Comparison of ENCODE assay signal across 22 cellular contexts in genomic region chr17:2863204-2863603, GRCh38.
A peak's percentile ranks its signal among the peaks of the same experiment; 100 is the strongest.
DNase-seq lines count a peak whose midpoint lies in the region; ATAC-seq and TF ChIP-seq lines count a peak whose summit lies in the region.
"Had no signal": no experiment of that assay in that cellular context is flagged by ENCODE, and none has a peak within 500 bp of the region (broad histone marks: within the 10 kb centered on the region; RNA-seq: fewer than 3 reads in every experiment).

No MANE protein-coding gene starts in this region.

- TF ChIP-seq CTCF in WERI-Rb-1 (IDR thresholded peaks at IDR 0.05; ENCODE audit: low read depth, low read length) (no peak), endodermal cell (conservative IDR thresholded peaks at IDR 0.05) (no peak), stomach (IDR thresholded peaks at IDR 0.05) (no peak)

- H3K36me3 Mint-ChIP-seq in endodermal cell (ENCODE audit: low read depth) = peaks cover 10% of the 10 kb centered on the region
- no peaks in the 10 kb centered on the region for H3K36me3 Mint-ChIP-seq in T-helper 2 cell treated with Interferon-gamma antibody and Interleukin-4, amounts not matched to agents 5 μg/mL and 100 μg/mL, for 36 hours (ENCODE audit: low read depth)
- H3K36me3 Mint-ChIP-seq in activated CD4-positive, alpha-beta T cell treated with anti-CD3 and anti-CD28 coated beads for 36 hours (ENCODE audit: low read depth) = peaks cover 3% of the 10 kb centered on the region

- H3K9me3 ChIP-seq in WERI-Rb-1 (ENCODE audit: severe bottlenecking) = no peaks in the 10 kb centered on the region
- H3K9me3 ChIP-seq in endodermal cell (ENCODE audit: control insufficient read depth, low read length) = no peaks in the 10 kb centered on the region
- H3K9me3 ChIP-seq in stomach = no peaks in the 10 kb centered on the region
- H3K9me3 ChIP-seq: BE2C, Peyer's patch, SJSA1 had no signal

- intact Hi-C loops in left ventricle myocardium superior (cut with micrococcal nuclease) = no loop called here
- intact Hi-C loops in stomach (cut with DNase I; ENCODE audit: low total_unique reads) = no loop called here
- intact Hi-C loops in activated CD4-positive, alpha-beta T cell treated with anti-CD3 and anti-CD28 coated beads for 36 hours (cut with DNase I, micrococcal nuclease) = no loop called here

- no peaks in the 10 kb centered on the region for H3K27me3 Mint-ChIP-seq in endodermal cell (ENCODE audit: insufficient read depth)
- H3K27me3 Mint-ChIP-seq in T-helper 2 cell treated with Interferon-gamma antibody and Interleukin-4, amounts not matched to agents 5 μg/mL and 100 μg/mL, for 36 hours (ENCODE audit: low read depth) = peaks cover 3% of the 10 kb centered on the region
- H3K27me3 Mint-ChIP-seq in activated CD4-positive, alpha-beta T cell treated with anti-CD3 and anti-CD28 coated beads for 36 hours = no peaks in the 10 kb centered on the region
- H3K27me3 Mint-ChIP-seq: CD4-positive, CD25-positive, alpha-beta regulatory T cell had no signal

- H3K4me3 ChIP-seq in WERI-Rb-1 (ENCODE audit: low read depth, low read length) (no peak overlapping the region), endodermal cell (ENCODE audit: low read length) (no peak overlapping the region), stomach (no peak overlapping the region)
- H3K4me3 ChIP-seq: Peyer's patch, SJSA1 had no signal

- TF ChIP-seq EP300 in stomach (IDR thresholded peaks at IDR 0.05) = no peak

- 97 to 100% methylated on average over 2 to 4 of the region's 4 CpGs for WGBS in endodermal cell (ENCODE audit: insufficient coverage in 1 of 2, insufficient read length in 1 of 2), 2 experiments
- WGBS in stomach, 5 donors = 47 to 65% (median 49%) methylated on average over 2 to 4 of the region's 4 CpGs

- H3K4me3 Mint-ChIP-seq in endodermal cell = no peak overlapping the region
- H3K4me3 Mint-ChIP-seq in T-helper 2 cell treated with Interferon-gamma antibody and Interleukin-4, amounts not matched to agents 5 μg/mL and 100 μg/mL, for 36 hours = no peak overlapping the region
- H3K4me3 Mint-ChIP-seq in activated CD4-positive, alpha-beta T cell treated with anti-CD3 and anti-CD28 coated beads for 36 hours = no peak overlapping the region
- H3K4me3 Mint-ChIP-seq: CD4-positive, CD25-positive, alpha-beta regulatory T cell; H9; HFFc6 had no signal

- no peak overlapping the region for H3K9ac ChIP-seq in endodermal cell (ENCODE audit: extremely low read depth, low read length, poor library complexity, severe bottlenecking)

- no peak for DNase-seq in WERI-Rb-1
- DNase-seq in endodermal cell = peak; percentile 48
- DNase-seq in left ventricle myocardium superior = peak; percentile 62
- peak; percentile 65 for DNase-seq in stomach
- no peak for DNase-seq in NCI-H1105 treated with DMSO at 0.1 percent for 48 hours (lab: John Stamatoyannopoulos, UW)
- no peak for DNase-seq in T-helper 2 cell treated with Interferon-gamma antibody and Interleukin-4, amounts not matched to agents 5 μg/mL and 100 μg/mL, for 36 hours (ENCODE audit: low spot score)
- no peak for DNase-seq in activated CD4-positive, alpha-beta T cell treated with anti-CD3 and anti-CD28 coated beads for 36 hours
- DNase-seq: BE2C; CD4-positive, CD25-positive, alpha-beta regulatory T cell; DMS79; H9; HFFc6; KG1; NCI-H1092 treated with DMSO at 0.1 percent for 48 hours; NCI-H2029 treated with DMSO at 0.1 percent for 48 hours; NCI-H2171; NCI-H345; NCI-H524; NCI-H82; Peyer's patch had no signal

- H3K27ac Mint-ChIP-seq in endodermal cell = no peak overlapping the region
- no peak overlapping the region for H3K27ac Mint-ChIP-seq in T-helper 2 cell treated with Interferon-gamma antibody and Interleukin-4, amounts not matched to agents 5 μg/mL and 100 μg/mL, for 36 hours
- H3K27ac Mint-ChIP-seq in activated CD4-positive, alpha-beta T cell treated with anti-CD3 and anti-CD28 coated beads for 36 hours = no peak overlapping the region
- H3K27ac Mint-ChIP-seq: H9, HFFc6 had no signal

- TF ChIP-seq POLR2A in stomach (IDR thresholded peaks at IDR 0.05) = no peak

- peak overlapping the region; percentile 44; the same call in 1 of the 2 replicates for H3K27ac ChIP-seq in WERI-Rb-1
- H3K27ac ChIP-seq in endodermal cell (ENCODE audit: low read depth, low read length) = no peak overlapping the region
- peak overlapping the region; percentile 31 to 62 (median 49) for H3K27ac ChIP-seq in stomach
- H3K27ac ChIP-seq: HL-60, Peyer's patch, SJSA1 had no signal

- H3K4me1 Mint-ChIP-seq in endodermal cell = peaks cover 28% of the 10 kb centered on the region
- no peaks in the 10 kb centered on the region for H3K4me1 Mint-ChIP-seq in T-helper 2 cell treated with Interferon-gamma antibody and Interleukin-4, amounts not matched to agents 5 μg/mL and 100 μg/mL, for 36 hours (ENCODE audit: low read depth)
- no peaks in the 10 kb centered on the region for H3K4me1 Mint-ChIP-seq in activated CD4-positive, alpha-beta T cell treated with anti-CD3 and anti-CD28 coated beads for 36 hours

- CTCF ChIA-PET in activated CD4-positive, alpha-beta T cell treated with anti-CD3 and anti-CD28 coated beads for 36 hours (lab: Charles Lee) = interaction anchor here (1.0 to 1.5 kb wide), 2 partner anchors 14 to 81 kb away, joined by 3 to 4 read pairs; no protein-coding TSS in a partner anchor

- ATAC-seq in left ventricle myocardium superior = peak; percentile 86
- ATAC-seq in activated CD4-positive, alpha-beta T cell treated with anti-CD3 and anti-CD28 coated beads for 36 hours = no peak

- no peaks in the 10 kb centered on the region for H3K27me3 ChIP-seq in WERI-Rb-1 (ENCODE audit: insufficient read depth, low read depth, severe bottlenecking)
- no peaks in the 10 kb centered on the region for H3K27me3 ChIP-seq in endodermal cell (ENCODE audit: control insufficient read depth, insufficient read depth, low read length, poor library complexity, severe bottlenecking)
- no peaks in the 10 kb centered on the region for H3K27me3 ChIP-seq in stomach
- H3K27me3 ChIP-seq: BE2C, Peyer's patch, SJSA1 had no signal

- H3K36me3 ChIP-seq in WERI-Rb-1 (peaks cover 16% of the 10 kb centered on the region), endodermal cell (ENCODE audit: control insufficient read depth, insufficient read depth, low read length) (no peaks in the 10 kb centered on the region), stomach (peaks cover 0 to 9% (median 0%) of the 10 kb centered on the region in 4 donors)
- H3K36me3 ChIP-seq: BE2C, Peyer's patch, SJSA1 had no signal

- H3K9me3 Mint-ChIP-seq in endodermal cell = no peaks in the 10 kb centered on the region
- no peaks in the 10 kb centered on the region for H3K9me3 Mint-ChIP-seq in T-helper 2 cell treated with Interferon-gamma antibody and Interleukin-4, amounts not matched to agents 5 μg/mL and 100 μg/mL, for 36 hours
- H3K9me3 Mint-ChIP-seq in activated CD4-positive, alpha-beta T cell treated with anti-CD3 and anti-CD28 coated beads for 36 hours (ENCODE audit: low read depth) = no peaks in the 10 kb centered on the region
- H3K9me3 Mint-ChIP-seq: CD4-positive, CD25-positive, alpha-beta regulatory T cell; H9; HFFc6 had no signal

- POLR2A ChIA-PET in activated CD4-positive, alpha-beta T cell treated with anti-CD3 and anti-CD28 coated beads for 36 hours (lab: Charles Lee) = no interaction called here

- H3K4me1 ChIP-seq in endodermal cell (ENCODE audit: control insufficient read depth, insufficient read depth, low read length) = peaks cover 5% of the 10 kb centered on the region
- H3K4me1 ChIP-seq in stomach = peaks cover 5 to 46% (median 28%) of the 10 kb centered on the region in 4 donors
- H3K4me1 ChIP-seq: BE2C, Peyer's patch, SJSA1 had no signal

Comparison
In these comparisons a context has a peak if more than half of its experiments do, and no peak if none do; other contexts are left out.
1. DNase-seq: peak in endodermal cell (single experiment), left ventricle myocardium superior (single experiment) and stomach (single experiment); none in WERI-Rb-1 (single experiment), NCI-H1105 treated with DMSO at 0.1 percent for 48 hours (single experiment), T-helper 2 cell treated with Interferon-gamma antibody and Interleukin-4, amounts not matched to agents 5 μg/mL and 100 μg/mL, for 36 hours (single experiment) and activated CD4-positive, alpha-beta T cell treated with anti-CD3 and anti-CD28 coated beads for 36 hours (single experiment).